ENCODE assay signal across 11 cellular contexts in genomic region chr1:223802602-223803001, GRCh38.
"Had no signal": no experiment of that assay in that cellular context is flagged by ENCODE, and none has a peak within 500 bp of the region (broad histone marks: within the 10 kb centered on the region; RNA-seq: fewer than 3 reads in every experiment).

No MANE protein-coding gene starts in this region.

- H3K27ac ChIP-seq: breast epithelium, gastrocnemius medialis, right atrium auricular region had no signal

- H3K4me3 Mint-ChIP-seq: activated naive CD8-positive, alpha-beta T cell; activated T-cell treated with anti-CD3 and anti-CD28 coated beads, Interleukin-2, amount 50 U/mL, for 24 hours; naive thymus-derived CD4-positive, alpha-beta T cell had no signal

- H3K4me1 ChIP-seq: breast epithelium, gastrocnemius medialis, right atrium auricular region had no signal

- DNase-seq: activated CD4-positive, alpha-beta T cell treated with anti-CD3 and anti-CD28 coated beads, Interleukin-2, amount 50 U/mL, for 4 hours; activated effector memory CD4-positive, alpha-beta T cell treated with Interleukin-2 at 50 U/mL for 16 hours; activated T-cell treated with anti-CD3 and anti-CD28 coated beads, Interleukin-2, amount 50 U/mL, for 24 hours; gastrocnemius medialis; kidney glomerular epithelial cell; naive thymus-derived CD4-positive, alpha-beta T cell; T-helper 2 cell had no signal

- H3K27ac Mint-ChIP-seq: activated naive CD8-positive, alpha-beta T cell; activated T-cell treated with anti-CD3 and anti-CD28 coated beads, Interleukin-2, amount 50 U/mL, for 24 hours; naive thymus-derived CD4-positive, alpha-beta T cell had no signal

- ATAC-seq: gastrocnemius medialis; naive thymus-derived CD4-positive, alpha-beta T cell had no signal

- H3K9me3 Mint-ChIP-seq: activated T-cell treated with anti-CD3 and anti-CD28 coated beads, Interleukin-2, amount 50 U/mL, for 24 hours had no signal

- H3K4me2 ChIP-seq: smooth muscle cell had no signal

- H3K36me3 ChIP-seq: breast epithelium had no signal

- H3K27me3 Mint-ChIP-seq: activated naive CD8-positive, alpha-beta T cell; activated T-cell treated with anti-CD3 and anti-CD28 coated beads, Interleukin-2, amount 50 U/mL, for 24 hours; naive thymus-derived CD4-positive, alpha-beta T cell had no signal

- H3K9me3 ChIP-seq: breast epithelium, gastrocnemius medialis, right atrium auricular region had no signal

- H3K4me3 ChIP-seq: breast epithelium, gastrocnemius medialis, right atrium auricular region, smooth muscle cell had no signal

- H3K27me3 ChIP-seq: breast epithelium, gastrocnemius medialis, right atrium auricular region had no signal
